ENCODE assay signal across 9 cellular contexts in the genomic region with DNA sequence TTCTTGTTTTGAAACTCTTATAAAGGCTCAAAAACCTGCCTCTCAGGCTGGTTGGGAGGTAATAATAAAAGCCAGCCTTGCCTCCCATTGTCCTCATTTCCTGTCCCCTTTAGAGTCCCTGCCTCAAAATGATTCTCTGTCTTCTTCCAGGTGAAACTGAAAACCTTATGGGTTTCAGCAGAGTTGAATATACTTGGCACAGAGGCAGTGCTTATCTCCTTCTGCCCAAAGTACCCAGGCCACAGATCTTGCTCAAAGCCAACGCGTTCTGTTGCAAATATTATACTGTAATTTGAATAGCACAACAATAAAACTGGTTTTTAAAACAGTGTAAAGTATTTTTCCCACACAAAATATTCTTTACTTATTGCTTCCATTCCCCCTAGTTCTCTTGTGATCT.
"Had no signal": no experiment of that assay in that cellular context is flagged by ENCODE, and none has a peak within 500 bp of the region (broad histone marks: within the 10 kb centered on the region; RNA-seq: fewer than 3 reads in every experiment).

No MANE protein-coding gene starts in this region.

- DNase-seq: GOT3, H7, HFFc6, IMR-90, KG1 had no signal

- H3K27ac ChIP-seq: HL-60 had no signal

- H3K9me3 ChIP-seq: HAP-1 had no signal

- H3K4me3 ChIP-seq: HAP-1, K562 had no signal

- H3K4me1 ChIP-seq: HAP-1 had no signal

- ATAC-seq: HCT116, K562 had no signal

- H3K36me3 ChIP-seq: HAP-1 had no signal
